In the genomic region with DNA sequence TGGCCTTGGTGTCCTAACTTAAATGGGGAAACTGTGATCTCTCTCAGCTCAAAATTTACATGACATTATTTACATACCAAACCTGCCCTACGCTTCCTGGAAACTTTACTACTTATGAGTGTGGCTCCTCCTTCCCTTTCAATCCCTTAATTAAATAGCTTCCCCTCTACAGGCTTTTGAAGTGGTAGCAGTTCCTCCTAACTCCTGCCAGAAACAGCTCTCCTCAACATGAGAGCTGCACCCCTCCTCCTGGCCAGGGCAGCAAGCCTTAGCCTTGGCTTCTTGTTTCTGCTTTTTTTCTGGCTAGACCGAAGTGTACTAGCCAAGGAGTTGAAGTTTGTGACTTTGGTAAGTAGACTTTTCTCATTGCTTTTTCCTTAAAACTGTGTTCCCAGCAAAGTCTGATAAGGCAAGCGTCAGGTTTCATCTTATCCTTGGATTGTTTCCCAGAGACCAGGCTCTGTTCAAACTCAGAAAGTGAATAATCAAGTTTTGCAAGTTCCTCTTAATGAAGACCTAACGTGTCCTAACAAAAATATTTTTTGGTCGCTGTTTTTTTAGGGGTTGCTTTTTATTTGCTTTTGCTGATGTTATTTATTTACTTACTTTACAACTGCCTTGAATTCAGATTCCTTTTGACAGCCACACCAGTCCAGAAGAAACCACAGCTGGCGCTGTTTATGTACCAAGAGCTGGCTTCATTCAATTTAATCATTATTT, we compare ENCODE assay signal across 1 cellular context.
TF ChIP-seq lines count a peak whose summit lies in the region.

A gene with protein sequence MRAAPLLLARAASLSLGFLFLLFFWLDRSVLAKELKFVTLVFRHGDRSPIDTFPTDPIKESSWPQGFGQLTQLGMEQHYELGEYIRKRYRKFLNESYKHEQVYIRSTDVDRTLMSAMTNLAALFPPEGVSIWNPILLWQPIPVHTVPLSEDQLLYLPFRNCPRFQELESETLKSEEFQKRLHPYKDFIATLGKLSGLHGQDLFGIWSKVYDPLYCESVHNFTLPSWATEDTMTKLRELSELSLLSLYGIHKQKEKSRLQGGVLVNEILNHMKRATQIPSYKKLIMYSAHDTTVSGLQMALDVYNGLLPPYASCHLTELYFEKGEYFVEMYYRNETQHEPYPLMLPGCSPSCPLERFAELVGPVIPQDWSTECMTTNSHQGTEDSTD (plus strand): TSS at position 179 of the 720 bp plus-strand sequence. CDS start 50 bp downstream, at position 229.

TF ChIP-seq in HCT116, 20 proteins besides CTCF, POLR2A, EP300 and RAD21 (continued from another document):
- TF ChIP-seq REST (IDR thresholded peaks at IDR 0.05; ENCODE audit: low read depth) (no peak), YY1 (IDR thresholded peaks at IDR 0.05; ENCODE audit: extremely low read depth, insufficient replicate concordance, low read depth, low read length) (no peak), CEBPB (IDR thresholded peaks at IDR 0.05; ENCODE audit: low read depth) (peak; percentile 47), ZFX (IDR thresholded peaks at IDR 0.05) (no peak), SP1 (IDR thresholded peaks at IDR 0.05; ENCODE audit: low read depth) (peak; percentile 56), CBX3 (IDR thresholded peaks at IDR 0.05; ENCODE audit: low read depth) (peak; percentile 12; the same call in 1 of the 2 replicates)
